In genomic region chr10:102927311-102928010, GRCh38 we compare ENCODE assay signal across 17 cellular contexts. TPM values are rescaled to one million over a fixed set of nuclear protein-coding genes. Genes with fewer than 3 reads are reported as not detected.
DNase-seq lines count a peak whose midpoint lies in the region; ATAC-seq and TF ChIP-seq lines count a peak whose summit lies in the region.
"Had no signal": no experiment of that assay in that cellular context is flagged by ENCODE, and none has a peak within 500 bp of the region (broad histone marks: within the 10 kb centered on the region; RNA-seq: fewer than 3 reads in every experiment).

No MANE protein-coding gene starts in this region.

- H4K20me1 ChIP-seq in IMR-90 (ENCODE audit: insufficient read depth, low read length) (peaks cover 20% of the 10 kb centered on the region; the same call in 1 of the 2 replicates), OCI-LY3 (ENCODE audit: insufficient read depth, low read length) (no peaks in the 10 kb centered on the region)

- TF ChIP-seq RAD21 in IMR-90 (IDR thresholded peaks at IDR 0.05; ENCODE audit: low read length): no peak

- H3K9ac ChIP-seq in IMR-90 (ENCODE audit: low read depth, low read length) (no peak overlapping the region), OCI-LY3 (ENCODE audit: low read length) (no peak overlapping the region)

- DNase-seq in IMR-90 (no peak), GM10266 (ENCODE audit: extremely low spot score) (no peak), dedifferentiated amniotic fluid mesenchymal stem cell (ENCODE audit: extremely low spot score) (no peak)
- DNase-seq in activated naive CD8-positive, alpha-beta T cell treated with anti-CD3 and anti-CD28 coated beads, Interleukin-2, amount 50 U/mL, for 24 hours: no peak
- DNase-seq: activated CD4-positive, alpha-beta T cell treated with anti-CD3 and anti-CD28 coated beads for 48 hours; aorta; EL; midbrain; NCI-H2029; NCI-H510A treated with DMSO at 0.1 percent for 48 hours; pancreas; stomach; T-helper 1 cell had no signal

- H2BK5ac ChIP-seq in IMR-90 (ENCODE audit: low read depth, low read length, poor library complexity, severe bottlenecking): no peak overlapping the region

- 96% methylated on average over 4 of the region's 12 CpGs; no CpG with 5 or more reads in 1 of the 2 experiments for WGBS in IMR-90 (ENCODE audit: extremely low coverage in 2 of 2, insufficient read length in 1 of 2), 2 experiments

- BruUV-seq in IMR-90 (replicated peaks; lab: Mats Ljungman, UMichigan): no TSS peak

- H3K27ac Mint-ChIP-seq in activated naive CD8-positive, alpha-beta T cell treated with anti-CD3 and anti-CD28 coated beads, Interleukin-2, amount 50 U/mL, for 24 hours: no peak overlapping the region
- H3K27ac Mint-ChIP-seq in stimulated activated memory B cell treated with anti-CD40 and anti-IgM and Interleukin-4, amounts not matched to agents 10 μg/mL and 1 μg/mL and 100 μg/mL, for 72 hours: no peak overlapping the region

- H3K4me2 ChIP-seq in IMR-90 (ENCODE audit: low read depth, low read length): no peak overlapping the region
- peak overlapping the region; percentile 9; the same call in 1 of the 2 replicates for H3K4me2 ChIP-seq in OCI-LY3 (ENCODE audit: low read length)

- H3K4me3 ChIP-seq in IMR-90 (ENCODE audit: insufficient read depth, low read depth, low read length) (no peak overlapping the region), OCI-LY3 (ENCODE audit: low read length) (no peak overlapping the region)
- H3K4me3 ChIP-seq: pancreas, stomach had no signal

- H3K36me3 ChIP-seq in IMR-90 (ENCODE audit: control insufficient read depth, insufficient read depth, low read length) (peaks cover 9% of the 10 kb centered on the region), OCI-LY3 (replicated peaks; ENCODE audit: low read depth, low read length) (no peaks in the 10 kb centered on the region)
- H3K36me3 ChIP-seq: pancreas had no signal

- no peaks in the 10 kb centered on the region for H3K27me3 Mint-ChIP-seq in activated naive CD8-positive, alpha-beta T cell treated with anti-CD3 and anti-CD28 coated beads, Interleukin-2, amount 50 U/mL, for 24 hours
- H3K27me3 Mint-ChIP-seq in stimulated activated memory B cell treated with anti-CD40 and anti-IgM and Interleukin-4, amounts not matched to agents 10 μg/mL and 1 μg/mL and 100 μg/mL, for 72 hours: no peaks in the 10 kb centered on the region
- H3K27me3 Mint-ChIP-seq: CD4-positive, alpha-beta memory T cell had no signal

- H2BK20ac ChIP-seq in IMR-90 (ENCODE audit: low read depth, low read length): no peak overlapping the region

- no peaks in the 10 kb centered on the region for H3K27me3 ChIP-seq in IMR-90 (ENCODE audit: control insufficient read depth, insufficient read depth, low read length)
- H3K27me3 ChIP-seq in OCI-LY3 (ENCODE audit: low read depth, low read length): no peaks in the 10 kb centered on the region
- H3K27me3 ChIP-seq: pancreas, stomach had no signal

- CTCF ChIA-PET in IMR-90 (lab: Yijun Ruan, JAX): interaction anchor here (0.6 to 1.4 kb wide), 2 partner anchors 127 to 159 kb away, joined by 3 to 4 read pairs; no protein-coding TSS in a partner anchor

- H4K8ac ChIP-seq in IMR-90 (ENCODE audit: low read depth in 2 of 2, low read length in 2 of 2): no peak overlapping the region

- H2AFZ ChIP-seq in IMR-90 (replicated peaks; ENCODE audit: low read length, poor library complexity) (no peak overlapping the region), OCI-LY3 (ENCODE audit: low read depth, low read length) (no peak overlapping the region)

- H3K23ac ChIP-seq in IMR-90 (ENCODE audit: low read depth, low read length): peak overlapping the region; percentile 46; the same call in 1 of the 2 replicates

- peaks cover 7% of the 10 kb centered on the region for H3K36me3 Mint-ChIP-seq in activated naive CD8-positive, alpha-beta T cell treated with anti-CD3 and anti-CD28 coated beads, Interleukin-2, amount 50 U/mL, for 24 hours (ENCODE audit: low read depth)
- peaks cover 17% of the 10 kb centered on the region for H3K36me3 Mint-ChIP-seq in stimulated activated memory B cell treated with anti-CD40 and anti-IgM and Interleukin-4, amounts not matched to agents 10 μg/mL and 1 μg/mL and 100 μg/mL, for 72 hours

- no peak overlapping the region for H3K4ac ChIP-seq in IMR-90 (ENCODE audit: low read depth, low read length)

- TF ChIP-seq POLR2A in IMR-90 (IDR thresholded peaks at IDR 0.05; ENCODE audit: low read depth, low read length): no peak

- H2AK9ac ChIP-seq in IMR-90 (replicated peaks; ENCODE audit: low read depth, low read length, poor library complexity): no peak overlapping the region

- no peak overlapping the region for H2BK120ac ChIP-seq in IMR-90 (ENCODE audit: low read depth, low read length)

- TF ChIP-seq CTCF in IMR-90 (conservative IDR thresholded peaks at IDR 0.05; ENCODE audit: low read depth, low read length) (no peak), OCI-LY3 (IDR thresholded peaks at IDR 0.05; ENCODE audit: low read depth, low read length) (no peak), GM10266 (IDR thresholded peaks at IDR 0.05; ENCODE audit: control insufficient read depth, insufficient read depth, low read depth, missing control alignments) (no peak)

- no peak overlapping the region for H3K56ac ChIP-seq in IMR-90 (ENCODE audit: extremely low read depth, insufficient read depth, low read length)

- dilution Hi-C loops in IMR-90 (cut with HindIII; ENCODE audit: low sequenced_read_pairs, unreplicated experiment): no loop called here

- POLR2A ChIA-PET in IMR-90 (lab: Charles Lee; ENCODE audit: unreplicated experiment): interaction anchor here (0.6 kb wide), 1 partner anchor 17 kb away, joined by 3 read pairs; no protein-coding TSS in a partner anchor

- intact Hi-C loops in IMR-90 (cut with micrococcal nuclease): no loop called here

- H3K4me1 ChIP-seq in IMR-90 (ENCODE audit: control insufficient read depth, insufficient read depth, low read length) (peaks cover 6% of the 10 kb centered on the region; the same call in 1 of the 2 replicates), OCI-LY3 (ENCODE audit: low read length) (peaks cover 10% of the 10 kb centered on the region)

- H3K27ac ChIP-seq in IMR-90 (ENCODE audit: insufficient read depth, low read length) (no peak overlapping the region), OCI-LY3 (ENCODE audit: low read length) (no peak overlapping the region)
- H3K27ac ChIP-seq: pancreas, stomach had no signal

- H3K79me2 ChIP-seq in OCI-LY3 (ENCODE audit: low read length): no peaks in the 10 kb centered on the region

- H4K5ac ChIP-seq in IMR-90 (ENCODE audit: low read depth, low read length): no peak overlapping the region

- no peak overlapping the region for H3K18ac ChIP-seq in IMR-90 (ENCODE audit: low read depth, low read length)

- peaks cover 24% of the 10 kb centered on the region for H3K4me1 Mint-ChIP-seq in activated naive CD8-positive, alpha-beta T cell treated with anti-CD3 and anti-CD28 coated beads, Interleukin-2, amount 50 U/mL, for 24 hours
- peaks cover 22% of the 10 kb centered on the region for H3K4me1 Mint-ChIP-seq in stimulated activated memory B cell treated with anti-CD40 and anti-IgM and Interleukin-4, amounts not matched to agents 10 μg/mL and 1 μg/mL and 100 μg/mL, for 72 hours

- peaks cover 9 to 70% of the 10 kb centered on the region in 2 experiments for H3K79me1 ChIP-seq in IMR-90 (ENCODE audit: low read depth in 1 of 2, low read length in 2 of 2)

- no peaks in the 10 kb centered on the region for H3K9me3 Mint-ChIP-seq in activated naive CD8-positive, alpha-beta T cell treated with anti-CD3 and anti-CD28 coated beads, Interleukin-2, amount 50 U/mL, for 24 hours
- no peaks in the 10 kb centered on the region for H3K9me3 Mint-ChIP-seq in stimulated activated memory B cell treated with anti-CD40 and anti-IgM and Interleukin-4, amounts not matched to agents 10 μg/mL and 1 μg/mL and 100 μg/mL, for 72 hours

- H2BK15ac ChIP-seq in IMR-90 (ENCODE audit: low read depth, low read length): no peak overlapping the region

- peaks cover 3% of the 10 kb centered on the region for H3K9me3 ChIP-seq in IMR-90 (ENCODE audit: control insufficient read depth, insufficient read depth, low read length)
- H3K9me3 ChIP-seq in OCI-LY3 (ENCODE audit: insufficient read depth, low read length): no peaks in the 10 kb centered on the region
- H3K9me3 ChIP-seq: pancreas, stomach had no signal

- H3K9me1 ChIP-seq in IMR-90 (ENCODE audit: insufficient read depth, low read length): peaks cover 6% of the 10 kb centered on the region

- in situ Hi-C loops in IMR-90 (cut with MboI; ENCODE audit: low sequenced_read_pairs): no loop called here

- H3K14ac ChIP-seq in IMR-90 (replicated peaks; ENCODE audit: low read depth, low read length): no peak overlapping the region

- no peak overlapping the region for H3K4me3 Mint-ChIP-seq in activated naive CD8-positive, alpha-beta T cell treated with anti-CD3 and anti-CD28 coated beads, Interleukin-2, amount 50 U/mL, for 24 hours
- H3K4me3 Mint-ChIP-seq in stimulated activated memory B cell treated with anti-CD40 and anti-IgM and Interleukin-4, amounts not matched to agents 10 μg/mL and 1 μg/mL and 100 μg/mL, for 72 hours: no peak overlapping the region

- H2AK5ac ChIP-seq in IMR-90 (ENCODE audit: low read depth, low read length): no peak overlapping the region

- ATAC-seq in IMR-90 (ENCODE audit: low read depth) (no peak), HG03457 (IDR thresholded peaks at IDR 0.05; ENCODE audit: unreplicated experiment) (no peak)
- peak; percentile 54 for ATAC-seq in activated naive CD8-positive, alpha-beta T cell treated with anti-CD3 and anti-CD28 coated beads, Interleukin-2, amount 50 U/mL, for 24 hours
- ATAC-seq in stimulated activated memory B cell treated with anti-CD40 and anti-IgM and Interleukin-4, amounts not matched to agents 10 μg/mL and 1 μg/mL and 100 μg/mL, for 72 hours: peak; percentile 58
- ATAC-seq: pancreas had no signal

- H4K91ac ChIP-seq in IMR-90 (ENCODE audit: insufficient read depth, low read depth, low read length): no peak overlapping the region

TF ChIP-seq in IMR-90, 13 proteins besides CTCF, POLR2A, EP300 and RAD21 (continues in another document):
- TF ChIP-seq CHD1 (IDR thresholded peaks at IDR 0.05; ENCODE audit: low read depth, low read length) (no peak), USF2 (IDR thresholded peaks at IDR 0.05; ENCODE audit: low read depth, low read length) (no peak)

RNA-seq across cellular contexts. Expression of gene CNNM2, which starts 9.4 kb away (rescaled TPM):
- 5.6 and 6.4 TPM in 2 replicates for total RNA-seq in IMR-90 (2012; rRNA removed)
- 4.7 and 5.6 TPM in 2 replicates for polyA plus RNA-seq in IMR-90 (2012; rRNA removed)
- 4.4 and 9.1 TPM in 2 replicates for polyA plus RNA-seq in IMR-90 (2012; cell fraction: cytosol; rRNA removed)
- 9.1 and 11.0 TPM in 2 replicates for polyA plus RNA-seq in IMR-90 (2012; cell fraction: nucleus; rRNA removed; ENCODE audit: low replicate concordance)

RNA-seq across cellular contexts. Expression of gene AS3MT, which starts 58.2 kb away (rescaled TPM):
- 3.6 and 7.5 TPM in 2 replicates for total RNA-seq in IMR-90 (2012; rRNA removed)
- 2.1 and 2.7 TPM in 2 replicates for polyA plus RNA-seq in IMR-90 (2012; rRNA removed)
- 1.5 and 1.6 TPM in 2 replicates for polyA plus RNA-seq in IMR-90 (2012; cell fraction: cytosol; rRNA removed)
- 0.78 and 4.2 TPM in 2 replicates for polyA plus RNA-seq in IMR-90 (2012; cell fraction: nucleus; rRNA removed; ENCODE audit: low replicate concordance)

Comparison
In these comparisons a context has a peak if more than half of its experiments do, and no peak if none do; other contexts are left out.
1. ATAC-seq: peak in activated naive CD8-positive, alpha-beta T cell treated with anti-CD3 and anti-CD28 coated beads, Interleukin-2, amount 50 U/mL, for 24 hours (single experiment) and stimulated activated memory B cell treated with anti-CD40 and anti-IgM and Interleukin-4, amounts not matched to agents 10 μg/mL and 1 μg/mL and 100 μg/mL, for 72 hours (single experiment); none in IMR-90 (single experiment) and HG03457 (single experiment).